34 cellular contexts compared by ENCODE assay signal in the genomic region with DNA sequence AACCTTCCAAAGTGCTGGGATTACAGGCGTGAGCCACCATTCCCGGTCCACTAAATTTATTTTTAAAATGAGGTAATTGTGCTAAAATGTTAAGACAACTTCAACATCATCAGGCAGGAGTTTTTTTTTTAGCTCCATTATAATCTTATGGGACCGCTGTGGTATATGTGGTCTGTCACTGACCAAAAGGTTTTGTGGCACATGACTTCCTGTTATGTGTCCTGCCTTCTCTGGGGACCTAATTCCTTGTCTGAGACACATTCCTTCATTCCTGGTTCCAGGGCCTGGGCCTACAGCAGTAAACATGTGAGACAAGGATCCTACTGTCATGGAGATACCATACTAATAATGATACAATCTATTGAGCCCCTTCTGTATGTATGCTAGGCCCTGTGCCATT. TPM values are rescaled to one million over a fixed set of nuclear protein-coding genes. Genes with fewer than 3 reads are reported as not detected.
"Had no signal": no experiment of that assay in that cellular context is flagged by ENCODE, and none has a peak within 500 bp of the region (broad histone marks: within the 10 kb centered on the region; RNA-seq: fewer than 3 reads in every experiment).

No MANE protein-coding gene starts in this region.

- DNase-seq: activated CD4-positive, alpha-beta memory T cell treated with anti-CD3 and anti-CD28 coated beads, Interleukin-2, amount 10 ng/mL, durations not matched to agents 7 days and 5 days; activated CD4-positive, alpha-beta T cell treated with anti-CD3 and anti-CD28 coated beads for 1 hour; activated CD4-positive, alpha-beta T cell treated with anti-CD3 and anti-CD28 coated beads for 4 hours; activated CD4-positive, alpha-beta T cell treated with anti-CD3 and anti-CD28 coated beads, Interleukin-2, amount 10 ng/mL, durations not matched to agents 7 days and 5 days; activated CD4-positive, alpha-beta T cell treated with anti-CD3 and anti-CD28 coated beads, Interleukin-2, amount 50 U/mL, for 4 hours; activated CD8-positive, alpha-beta memory T cell treated with anti-CD3 and anti-CD28 coated beads, Interleukin-2, amount 50 U/mL, for 48 hours; activated gamma-delta T cell; activated naive CD4-positive, alpha-beta T cell; activated naive CD4-positive, alpha-beta T cell treated with anti-CD3 and anti-CD28 coated beads, Interleukin-2, amount 10 ng/mL, durations not matched to agents 7 days and 5 days; activated naive CD8-positive, alpha-beta T cell treated with anti-CD3 and anti-CD28 coated beads, Interleukin-2, amount 10 ng/mL, durations not matched to agents 7 days and 5 days; activated T-cell treated with anti-CD3 and anti-CD28 coated beads for 4 hours; activated T-cell treated with anti-CD3 and anti-CD28 coated beads, Interleukin-2, amount 50 U/mL, for 24 hours; activated T-cell treated with anti-CD3 and anti-CD28 coated beads, Interleukin-2, amount 50 U/mL, for 72 hours; central memory CD4-positive, alpha-beta T cell; cerebellar nuclear complex; colonic mucosa; dermis blood vessel endothelial cell; effector CD4-positive, alpha-beta T cell; effector memory CD8-positive, alpha-beta T cell; erythroblast; foreskin keratinocyte; gastrocnemius medialis; glutamatergic neuron; heart left ventricle; T-helper 1 cell; T-helper 17 cell; T1000 had no signal

- H3K27ac ChIP-seq: ascending aorta, breast epithelium, cardiac muscle cell, colonic mucosa, esophagus muscularis mucosa, foreskin keratinocyte, gastrocnemius medialis, heart left ventricle, VCaP had no signal

- H3K9me3 ChIP-seq: ascending aorta, breast epithelium, colonic mucosa, esophagus muscularis mucosa, gastrocnemius medialis, heart left ventricle had no signal

- ATAC-seq: activated naive CD4-positive, alpha-beta T cell treated with anti-CD3 and anti-CD28 coated beads, Interleukin-2, amount 50 U/mL, for 72 hours; activated T-cell treated with anti-CD3 and anti-CD28 coated beads, Interleukin-2, amount 50 U/mL, for 72 hours; effector memory CD8-positive, alpha-beta T cell; foreskin keratinocyte; gastrocnemius medialis; heart left ventricle; T-helper 17 cell; WTC11 had no signal

- H3K4me1 ChIP-seq: breast epithelium, colonic mucosa, foreskin keratinocyte, gastrocnemius medialis had no signal

- H3K36me3 ChIP-seq: ascending aorta, breast epithelium, cardiac muscle cell, colonic mucosa, gastrocnemius medialis had no signal

- H3K27me3 ChIP-seq: ascending aorta, breast epithelium, cardiac muscle cell, colonic mucosa, esophagus muscularis mucosa, foreskin keratinocyte, gastrocnemius medialis, heart left ventricle had no signal

- H3K4me3 ChIP-seq: ascending aorta, breast epithelium, cardiac muscle cell, colonic mucosa, esophagus muscularis mucosa, gastrocnemius medialis, heart left ventricle had no signal

RNA-seq across cellular contexts. Expression of gene TEX52, which starts 4.9 kb away (rescaled TPM):
- total RNA-seq: ascending aorta, breast epithelium, cardiac muscle cell, colonic mucosa, dermis blood vessel endothelial cell, esophagus muscularis mucosa, foreskin keratinocyte, heart left ventricle, T-helper 17 cell, WTC11 had no signal
- polyA plus RNA-seq: cardiac muscle cell, foreskin keratinocyte, heart left ventricle had no signal

RNA-seq across cellular contexts. Expression of gene NRIP2, which starts 17.1 kb away (rescaled TPM):
- total RNA-seq: activated CD4-positive, alpha-beta memory T cell treated with anti-CD3 and anti-CD28 coated beads, Interleukin-2, amount 10 ng/mL, durations not matched to agents 7 days and 5 days; activated CD4-positive, alpha-beta T cell treated with anti-CD3 and anti-CD28 coated beads, Interleukin-2, amount 10 ng/mL, durations not matched to agents 7 days and 5 days; activated naive CD4-positive, alpha-beta T cell treated with anti-CD3 and anti-CD28 coated beads, Interleukin-2, amount 50 U/mL, for 72 hours; activated naive CD8-positive, alpha-beta T cell treated with anti-CD3 and anti-CD28 coated beads, Interleukin-2, amount 10 ng/mL, durations not matched to agents 7 days and 5 days; activated T-cell treated with anti-CD3 and anti-CD28 coated beads, Interleukin-2, amount 50 U/mL, for 72 hours; cardiac muscle cell; dermis blood vessel endothelial cell; foreskin keratinocyte; T-helper 17 cell; WTC11 had no signal
- polyA plus RNA-seq: foreskin keratinocyte had no signal

RNA-seq across cellular contexts. Expression of gene FOXM1, which starts 25.0 kb away (rescaled TPM):
- total RNA-seq: ascending aorta had no signal
